ENCODE assay signal across 12 cellular contexts in the genomic region with DNA sequence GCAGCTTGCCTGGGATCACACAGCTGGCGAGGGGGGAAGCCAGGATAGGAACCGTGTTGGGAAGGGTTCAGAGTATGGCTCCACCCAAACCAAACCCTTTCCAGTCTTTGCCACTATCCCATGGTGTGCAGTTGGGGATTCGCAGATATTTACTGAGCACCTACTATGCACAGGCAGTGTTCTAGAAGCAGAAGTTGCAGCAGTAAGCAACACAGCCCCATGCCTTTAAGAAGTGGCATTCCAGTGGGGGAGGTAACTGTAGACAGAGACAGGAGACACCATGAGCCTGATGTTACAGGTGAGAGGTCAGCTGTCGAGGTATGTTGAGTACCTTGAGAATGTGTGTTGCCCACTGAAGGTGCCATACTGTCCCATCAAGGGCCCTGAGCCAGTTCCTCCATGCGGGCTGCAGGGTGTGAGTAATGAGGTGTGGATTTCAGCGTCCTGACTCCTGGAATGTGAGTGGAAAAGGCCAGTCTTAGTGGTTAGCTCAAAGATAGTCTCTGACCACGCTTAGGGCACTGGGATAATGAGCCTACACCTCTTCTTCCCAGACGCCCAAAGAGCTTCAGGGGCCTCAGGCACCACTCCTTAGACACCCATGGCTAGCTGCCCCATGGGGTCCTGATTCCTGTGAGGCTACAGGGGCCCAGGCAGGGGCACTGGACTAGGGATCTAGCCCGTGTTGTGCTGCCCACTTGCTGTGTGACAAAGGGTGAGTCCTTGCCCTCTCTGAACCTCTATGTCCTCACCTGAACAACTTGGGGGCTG.
A peak's percentile ranks its signal among the peaks of the same experiment; 100 is the strongest.
DNase-seq lines count a peak whose midpoint lies in the region; TF ChIP-seq lines count a peak whose summit lies in the region.
"Had no signal": no experiment of that assay in that cellular context is flagged by ENCODE, and none has a peak within 500 bp of the region (broad histone marks: within the 10 kb centered on the region; RNA-seq: fewer than 3 reads in every experiment).

No MANE protein-coding gene starts in this region.

- H3K14ac ChIP-seq in neuronal stem cell (ENCODE audit: low read length), result no peak overlapping the region

- H4K8ac ChIP-seq in neuronal stem cell (ENCODE audit: low read depth, low read length), result no peak overlapping the region

- peak overlapping the region; percentile 63 for H2BK15ac ChIP-seq in neuronal stem cell (ENCODE audit: low read length)

- no peak overlapping the region for H2BK120ac ChIP-seq in neuronal stem cell (ENCODE audit: low read depth, low read length)

- DNase-seq in AG20443 (ENCODE audit: low spot score) (peak; percentile 72), M059J (ENCODE audit: low read depth) (peak; percentile 89), fibroblast of lung (ENCODE audit: low read depth in 2 of 2) (peak; percentile 42 to 79), neuronal stem cell (ENCODE audit: low spot score) (no peak), NCI-H146 treated with DMSO at 0.1 percent for 48 hours (lab: John Stamatoyannopoulos, UW; ENCODE audit: unreplicated experiment) (no peak), GM19240 (ENCODE audit: insufficient read length, low spot score) (no peak), NCI-H187 treated with DMSO at 0.1 percent for 48 hours (lab: John Stamatoyannopoulos, UW) (no peak)
- DNase-seq in activated T-cell treated with anti-CD3 and anti-CD28 coated beads, Interleukin-2, amount 50 U/mL, for 48 hours, result no peak
- DNase-seq: activated T-cell treated with anti-CD3 and anti-CD28 coated beads for 4 hours; naive thymus-derived CD8-positive, alpha-beta T cell had no signal

- H3K18ac ChIP-seq in neuronal stem cell (ENCODE audit: low read length), result peak overlapping the region; percentile 31

- H3K36me3 ChIP-seq in fibroblast of lung (ENCODE audit: control insufficient read depth, insufficient read depth, low read length) (no peaks in the 10 kb centered on the region), neuronal stem cell (replicated peaks in 1 of 2; ENCODE audit: control insufficient read depth in 2 of 2, insufficient read depth in 2 of 2, low read length in 2 of 2) (no peaks in the 10 kb centered on the region)
- H3K36me3 ChIP-seq: SJCRH30 had no signal

- peaks cover 23% of the 10 kb centered on the region for H3K4me1 ChIP-seq in fibroblast of lung (ENCODE audit: control insufficient read depth, extremely low read depth, insufficient read depth, low read length)
- peaks cover 0 to 10% of the 10 kb centered on the region in 2 donors for H3K4me1 ChIP-seq in neuronal stem cell (ENCODE audit: control insufficient read depth in 2 of 2, insufficient read depth in 1 of 2, low read depth in 1 of 2, low read length in 2 of 2)
- H3K4me1 ChIP-seq: SJCRH30 had no signal

- H4K91ac ChIP-seq in neuronal stem cell (ENCODE audit: low read depth, low read length, poor library complexity), result no peak overlapping the region

- whole genome bisulfite sequencing in neuronal stem cell (ENCODE audit: extremely low coverage in 2 of 2, insufficient read length in 2 of 2, insufficient replicate concordance in 1 of 2), 2 donors, result no CpG with 5 or more reads among the region's 9 CpGs

- H3K4ac ChIP-seq in neuronal stem cell (ENCODE audit: low read length), result no peak overlapping the region

- H2BK5ac ChIP-seq in neuronal stem cell (ENCODE audit: low read length), result no peak overlapping the region

- H3K9me3 ChIP-seq in fibroblast of lung (ENCODE audit: control insufficient read depth, insufficient read depth, low read depth, low read length), result no peaks in the 10 kb centered on the region
- no peaks in the 10 kb centered on the region for H3K9me3 ChIP-seq in neuronal stem cell (replicated peaks in 1 of 2; ENCODE audit: control insufficient read depth in 2 of 2, insufficient read depth in 1 of 2, low read depth in 1 of 2, low read length in 2 of 2)
- H3K9me3 ChIP-seq: SJCRH30 had no signal

- H3K27me3 ChIP-seq in fibroblast of lung (ENCODE audit: control insufficient read depth, insufficient read depth, low read length) (peaks cover 3% of the 10 kb centered on the region), neuronal stem cell (ENCODE audit: control insufficient read depth in 3 of 3, insufficient read depth in 3 of 3, low read depth in 1 of 3, low read length in 3 of 3) (peaks cover 0 to 34% (median 0%) of the 10 kb centered on the region in 3 experiments)

- no peaks in the 10 kb centered on the region for H4K20me1 ChIP-seq in fibroblast of lung (ENCODE audit: control insufficient read depth, extremely low read depth, insufficient read depth, low read length)

- peak overlapping the region; percentile 47 for H2AK5ac ChIP-seq in neuronal stem cell (ENCODE audit: low read depth, low read length)

- H3K4me2 ChIP-seq in fibroblast of lung (ENCODE audit: extremely low read depth, insufficient read depth, low read length), result peak overlapping the region; percentile 50
- no peak overlapping the region for H3K4me2 ChIP-seq in neuronal stem cell (ENCODE audit: insufficient read depth, low read length, poor library complexity, severe bottlenecking)

- H2AFZ ChIP-seq in fibroblast of lung (ENCODE audit: low read length) (no peak overlapping the region), neuronal stem cell (ENCODE audit: low read length) (no peak overlapping the region)

- H3K79me1 ChIP-seq in neuronal stem cell (ENCODE audit: low read depth, low read length), result no peaks in the 10 kb centered on the region

- H3K27ac ChIP-seq in fibroblast of lung (ENCODE audit: insufficient read depth, low read length) (peak overlapping the region; percentile 37), neuronal stem cell (replicated peaks; ENCODE audit: low read length) (no peak overlapping the region)
- H3K27ac ChIP-seq: HL-60, SJCRH30 had no signal

- no peak overlapping the region for H3K9ac ChIP-seq in fibroblast of lung (ENCODE audit: insufficient read depth, low read length)
- no peak overlapping the region for H3K9ac ChIP-seq in neuronal stem cell (ENCODE audit: low read depth, low read length, poor library complexity)

- H2BK12ac ChIP-seq in neuronal stem cell (ENCODE audit: low read length), result no peak overlapping the region

- TF ChIP-seq CTCF in fibroblast of lung (conservative IDR thresholded peaks at IDR 0.05 in 1 of 2, IDR thresholded peaks at IDR 0.05 in 1 of 2; ENCODE audit: low read depth in 1 of 2, low read length in 2 of 2), result no peak

- H3K4me3 ChIP-seq in fibroblast of lung (replicated peaks in 1 of 4; ENCODE audit: control extremely low read depth in 1 of 4, insufficient read depth in 1 of 4, low read depth in 3 of 4, low read length in 4 of 4), result peak overlapping the region in 1 of 4 experiments; percentile 13
- H3K4me3 ChIP-seq in neuronal stem cell (ENCODE audit: low read length in 2 of 2), result no peak overlapping the region
- H3K4me3 ChIP-seq: SJCRH30 had no signal

- no peak overlapping the region for H3K23ac ChIP-seq in neuronal stem cell (ENCODE audit: low read depth, low read length, poor library complexity)

- H3K79me2 ChIP-seq in fibroblast of lung (ENCODE audit: control insufficient read depth, insufficient read depth, low read length), result no peaks in the 10 kb centered on the region

Comparison
In these comparisons a context has a peak if more than half of its experiments do, and no peak if none do; other contexts are left out.
1. DNase-seq: peak in AG20443 (single experiment), M059J (single experiment) and fibroblast of lung (2 of 2); none in neuronal stem cell (single experiment), activated T-cell treated with anti-CD3 and anti-CD28 coated beads, Interleukin-2, amount 50 U/mL, for 48 hours (0 of 2), NCI-H146 treated with DMSO at 0.1 percent for 48 hours (single experiment), GM19240 (single experiment) and NCI-H187 treated with DMSO at 0.1 percent for 48 hours (single experiment).